Comparison of ENCODE assay signal across 8 cellular contexts in the genomic region with DNA sequence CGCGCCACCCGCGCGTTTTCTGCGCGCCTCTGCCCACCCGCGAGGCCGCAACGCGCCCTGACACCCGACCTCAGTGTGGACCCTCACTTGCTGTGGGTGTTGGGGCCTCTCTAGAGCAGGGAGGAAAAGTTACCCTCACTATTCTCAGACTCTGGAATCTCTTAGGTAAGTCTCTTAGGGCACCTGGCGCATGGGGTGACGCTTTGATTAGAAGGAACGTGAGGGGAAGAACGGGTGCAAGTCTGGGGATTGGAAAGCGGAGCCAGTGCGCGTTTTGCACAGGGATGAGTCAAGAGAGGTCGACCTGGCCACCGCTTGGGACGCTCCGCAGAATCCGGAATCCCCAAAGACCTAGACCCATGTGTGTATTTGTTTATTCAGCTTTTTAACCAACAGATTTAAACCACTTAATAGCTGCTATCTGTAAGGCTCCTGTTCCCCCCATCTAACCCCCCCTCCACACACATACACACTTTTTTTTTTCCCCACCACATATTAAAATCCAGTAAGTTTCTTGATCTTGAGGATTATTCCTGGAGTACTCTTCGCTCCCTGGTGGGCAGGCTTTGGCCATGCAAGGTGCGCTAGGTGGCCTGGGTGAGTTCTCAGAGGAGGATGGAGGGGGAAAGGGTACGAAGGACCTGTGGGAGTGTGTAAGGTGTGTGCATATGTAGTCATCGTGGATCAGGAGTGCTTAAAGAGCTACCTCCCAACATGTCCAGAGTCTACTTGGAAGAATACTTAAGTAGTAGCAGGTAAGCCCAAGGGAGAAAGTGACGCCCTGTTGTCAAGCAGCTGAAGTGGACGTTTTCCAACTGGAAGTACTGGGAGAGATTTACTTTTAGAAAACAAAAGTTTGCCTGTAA.
A peak's percentile ranks its signal among the peaks of the same experiment; 100 is the strongest.
DNase-seq lines count a peak whose midpoint lies in the region; ATAC-seq and TF ChIP-seq lines count a peak whose summit lies in the region.
"Had no signal": no experiment of that assay in that cellular context is flagged by ENCODE, and none has a peak within 500 bp of the region (broad histone marks: within the 10 kb centered on the region; RNA-seq: fewer than 3 reads in every experiment).

No MANE protein-coding gene starts in this region.

- no peak overlapping the region for H3K27ac Mint-ChIP-seq in IgD-negative memory B cell
- no peak overlapping the region for H3K27ac Mint-ChIP-seq in activated T-helper 17 cell treated with anti-CD3 and anti-CD28 coated beads, Interleukin-2, amount 50 U/mL, for 72 hours
- no peak overlapping the region for H3K27ac Mint-ChIP-seq in activated CD4-positive, alpha-beta T cell treated with anti-CD3 and anti-CD28 coated beads, Interleukin-2, amount 10 ng/mL, durations not matched to agents 24 days and 14 days

- peak overlapping the region in 3 of 4 donors; percentile 18 to 31 (median 30) for H3K4me3 Mint-ChIP-seq in IgD-negative memory B cell
- peak overlapping the region; percentile 88 for H3K4me3 Mint-ChIP-seq in activated T-helper 17 cell treated with anti-CD3 and anti-CD28 coated beads, Interleukin-2, amount 50 U/mL, for 72 hours
- no peak overlapping the region for H3K4me3 Mint-ChIP-seq in activated CD4-positive, alpha-beta T cell treated with anti-CD3 and anti-CD28 coated beads, Interleukin-2, amount 10 ng/mL, durations not matched to agents 24 days and 14 days

- H3K9me3 ChIP-seq in suprapubic skin: no peaks in the 10 kb centered on the region

- peaks cover 20 to 30% (median 22%) of the 10 kb centered on the region in 3 donors for H3K4me1 Mint-ChIP-seq in IgD-negative memory B cell
- H3K4me1 Mint-ChIP-seq in activated T-helper 17 cell treated with anti-CD3 and anti-CD28 coated beads, Interleukin-2, amount 50 U/mL, for 72 hours: peaks cover 14% of the 10 kb centered on the region
- peaks cover 30% of the 10 kb centered on the region for H3K4me1 Mint-ChIP-seq in activated CD4-positive, alpha-beta T cell treated with anti-CD3 and anti-CD28 coated beads, Interleukin-2, amount 10 ng/mL, durations not matched to agents 24 days and 14 days

- WGBS in suprapubic skin: 20% methylated on average over 31 of the region's 31 CpGs

- peaks cover 53% of the 10 kb centered on the region for H3K27me3 Mint-ChIP-seq in IgD-negative memory B cell
- H3K27me3 Mint-ChIP-seq in activated T-helper 17 cell treated with anti-CD3 and anti-CD28 coated beads, Interleukin-2, amount 50 U/mL, for 72 hours: peaks cover 59% of the 10 kb centered on the region
- peaks cover 66% of the 10 kb centered on the region for H3K27me3 Mint-ChIP-seq in activated CD4-positive, alpha-beta T cell treated with anti-CD3 and anti-CD28 coated beads, Interleukin-2, amount 10 ng/mL, durations not matched to agents 24 days and 14 days

- ATAC-seq in activated T-helper 17 cell treated with anti-CD3 and anti-CD28 coated beads, Interleukin-2, amount 50 U/mL, for 72 hours (replicated peaks): no peak
- ATAC-seq in HG02840 (IDR thresholded peaks at IDR 0.05; ENCODE audit: low FRiP score, unreplicated experiment): no peak

- peak; percentile 64 for DNase-seq in islet precursor cell
- DNase-seq in suprapubic skin (ENCODE audit: low spot score in 2 of 2): peak; percentile 60 to 74
- no peak for DNase-seq in midbrain (lab: John Stamatoyannopoulos, UW)
- no peak for DNase-seq in activated CD4-positive, alpha-beta T cell treated with anti-CD3 and anti-CD28 coated beads, Interleukin-2, amount 10 ng/mL, durations not matched to agents 24 days and 14 days
- DNase-seq: amygdala had no signal

- H3K36me3 ChIP-seq in suprapubic skin: no peaks in the 10 kb centered on the region

- H3K36me3 Mint-ChIP-seq in IgD-negative memory B cell: no peaks in the 10 kb centered on the region
- H3K36me3 Mint-ChIP-seq in activated T-helper 17 cell treated with anti-CD3 and anti-CD28 coated beads, Interleukin-2, amount 50 U/mL, for 72 hours (ENCODE audit: low read depth): peaks cover 15% of the 10 kb centered on the region
- no peaks in the 10 kb centered on the region for H3K36me3 Mint-ChIP-seq in activated CD4-positive, alpha-beta T cell treated with anti-CD3 and anti-CD28 coated beads, Interleukin-2, amount 10 ng/mL, durations not matched to agents 24 days and 14 days (ENCODE audit: low read depth)

- no peak overlapping the region for H3K27ac ChIP-seq in suprapubic skin

- peaks cover 30% of the 10 kb centered on the region for H3K27me3 ChIP-seq in suprapubic skin

- peaks cover 0 to 2% (median 0%) of the 10 kb centered on the region in 3 donors for H3K9me3 Mint-ChIP-seq in IgD-negative memory B cell
- H3K9me3 Mint-ChIP-seq in activated T-helper 17 cell treated with anti-CD3 and anti-CD28 coated beads, Interleukin-2, amount 50 U/mL, for 72 hours: no peaks in the 10 kb centered on the region
- peaks cover 4% of the 10 kb centered on the region for H3K9me3 Mint-ChIP-seq in activated CD4-positive, alpha-beta T cell treated with anti-CD3 and anti-CD28 coated beads, Interleukin-2, amount 10 ng/mL, durations not matched to agents 24 days and 14 days

- no peak for TF ChIP-seq POLR2A in suprapubic skin (IDR thresholded peaks at IDR 0.05)

- H3K4me1 ChIP-seq in suprapubic skin: peaks cover 44% of the 10 kb centered on the region

- no peak for TF ChIP-seq EP300 in suprapubic skin (IDR thresholded peaks at IDR 0.05)

- intact Hi-C loops in activated CD4-positive, alpha-beta T cell treated with anti-CD3 and anti-CD28 coated beads, Interleukin-2, amount 10 ng/mL, durations not matched to agents 24 days and 14 days (cut with micrococcal nuclease): loop anchor here (10.0 kb wide), 3 partner anchors 327 to 1767 kb away; a partner anchor contains a TSS

- peak overlapping the region; percentile 75 for H3K4me3 ChIP-seq in suprapubic skin

- no peak for TF ChIP-seq CTCF in suprapubic skin (IDR thresholded peaks at IDR 0.05)

Comparison
In these comparisons a context has a peak if more than half of its experiments do, and no peak if none do; other contexts are left out.
1. DNase-seq: peak in islet precursor cell (single experiment) and suprapubic skin (2 of 2); none in midbrain (single experiment) and activated CD4-positive, alpha-beta T cell treated with anti-CD3 and anti-CD28 coated beads, Interleukin-2, amount 10 ng/mL, durations not matched to agents 24 days and 14 days (single experiment).